In genomic region chr11:106076923-106077608, GRCh38 we compare ENCODE assay signal across 8 cellular contexts. TPM values are rescaled to one million over a fixed set of nuclear protein-coding genes. Genes with fewer than 3 reads are reported as not detected.
A peak's percentile ranks its signal among the peaks of the same experiment; 100 is the strongest.
DNase-seq lines count a peak whose midpoint lies in the region; ATAC-seq and TF ChIP-seq lines count a peak whose summit lies in the region.

Gene KBTBD3 (minus strand): TSS chr11:106077347. CDS start chr11:106059097, 18,250 bp downstream.

- DNase-seq in AG09319 (ENCODE audit: extremely low read depth, low read depth) = peak; percentile 98
- DNase-seq in NCI-H226 = peak; percentile 99
- DNase-seq in activated B cell treated with CpG ODN at 0.5 μM for 24 hours = peak; percentile 91
- peak; percentile 77 to 100 (median 99) for DNase-seq in caudate nucleus (lab: John Stamatoyannopoulos, UW)
- peak; percentile 98 for DNase-seq in immature natural killer cell
- peak; percentile 86 for DNase-seq in smooth muscle cell (lab: John Stamatoyannopoulos, UW; ENCODE audit: unreplicated experiment)

- CTCF ChIA-PET in activated B cell treated with CpG ODN at 0.5 μM for 24 hours (lab: Charles Lee) = interaction anchor here (0.7 kb wide), 1 partner anchor 9 kb away, joined by 4 read pairs; no protein-coding TSS in a partner anchor

- H3K27me3 Mint-ChIP-seq in activated B cell treated with CpG ODN at 0.5 μM for 24 hours (no peaks in the 10 kb centered on the region), immature natural killer cell (ENCODE audit: low read depth in 3 of 3) (peaks cover 9 to 11% (median 10%) of the 10 kb centered on the region in 3 donors)

- H3K27ac Mint-ChIP-seq in activated B cell treated with CpG ODN at 0.5 μM for 24 hours (peak within 1 kb of the TSS; percentile 98), immature natural killer cell (peak within 1 kb of the TSS; percentile 92 to 99 (median 99))

- H3K27ac ChIP-seq in caudate nucleus (ENCODE audit: low read depth, low read length) (peak within 1 kb of the TSS; percentile 99), smooth muscle cell (ENCODE audit: low read depth) (peak within 1 kb of the TSS; percentile 90)

- H3K4me1 ChIP-seq in smooth muscle cell (ENCODE audit: low read depth) = peaks cover 18% of the 10 kb centered on the region

- H3K4me3 Mint-ChIP-seq in activated B cell treated with CpG ODN at 0.5 μM for 24 hours (peak within 1 kb of the TSS; percentile 99), immature natural killer cell (peak within 1 kb of the TSS; percentile 98 to 99 (median 99))

- no peaks in the 10 kb centered on the region for H3K36me3 ChIP-seq in smooth muscle cell (ENCODE audit: low read depth)

- intact Hi-C loops in activated B cell treated with CpG ODN at 0.5 μM for 24 hours (cut with micrococcal nuclease) = loop anchor here (1.0 to 10.0 kb wide), 8 partner anchors 11 to 1851 kb away; partner anchors contain the start of genes ALKBH8, CARD16, CWF19L2 and MSANTD4

- peak; percentile 96 for ATAC-seq in GM19023 (IDR thresholded peaks at IDR 0.05; ENCODE audit: unreplicated experiment)
- ATAC-seq in HG03280 (IDR thresholded peaks at IDR 0.05; ENCODE audit: unreplicated experiment) = peak; percentile 96
- peak; percentile 90 for ATAC-seq in activated B cell treated with CpG ODN at 0.5 μM for 24 hours (ENCODE audit: low read depth)

- H2AFZ ChIP-seq in smooth muscle cell (ENCODE audit: low read depth) = peak within 1 kb of the TSS; percentile 98

- H3K27me3 ChIP-seq in smooth muscle cell (ENCODE audit: low read depth) = no peaks in the 10 kb centered on the region

- H3K36me3 Mint-ChIP-seq in activated B cell treated with CpG ODN at 0.5 μM for 24 hours (ENCODE audit: low read depth) (peaks cover 36% of the 10 kb centered on the region), immature natural killer cell (peaks cover 0 to 23% (median 7%) of the 10 kb centered on the region in 3 donors)

- TF ChIP-seq CTCF in AG09319 (IDR thresholded peaks at IDR 0.05; ENCODE audit: low read depth, low read length) = peak; percentile 52
- no peak for TF ChIP-seq CTCF in activated B cell treated with CpG ODN at 0.5 μM for 24 hours (IDR thresholded peaks at IDR 0.05)
- peak; percentile 32 for TF ChIP-seq CTCF in smooth muscle cell (IDR thresholded peaks at IDR 0.05; ENCODE audit: borderline replicate concordance, insufficient read depth, poor library complexity, severe bottlenecking)

- H3K9ac ChIP-seq in smooth muscle cell (ENCODE audit: low read depth) = peak within 1 kb of the TSS; percentile 94

- peaks cover 6% of the 10 kb centered on the region for H4K20me1 ChIP-seq in smooth muscle cell (ENCODE audit: low read depth)

- H3K79me2 ChIP-seq in smooth muscle cell (ENCODE audit: low read depth) = peaks cover 41% of the 10 kb centered on the region

- WGBS in smooth muscle cell (ENCODE audit: low lambda C conversion rate) = 0% methylated on average over 26 of the region's 37 CpGs

- H3K9me3 Mint-ChIP-seq in activated B cell treated with CpG ODN at 0.5 μM for 24 hours (no peaks in the 10 kb centered on the region), immature natural killer cell (no peaks in the 10 kb centered on the region)

- POLR2A ChIA-PET in activated B cell treated with CpG ODN at 0.5 μM for 24 hours (lab: Charles Lee) = interaction anchor here (0.6 to 2.2 kb wide), 8 partner anchors 10 to 1932 kb away, joined by 3 to 13 read pairs (median 3); partner anchors contain the start of genes CUL5 and MSANTD4

- peak within 1 kb of the TSS; percentile 91 for H3K4me2 ChIP-seq in smooth muscle cell

- H3K4me1 Mint-ChIP-seq in activated B cell treated with CpG ODN at 0.5 μM for 24 hours = peaks cover 42% of the 10 kb centered on the region
- peaks cover 47 to 68% of the 10 kb centered on the region in 2 donors for H3K4me1 Mint-ChIP-seq in immature natural killer cell

- H3K4me3 ChIP-seq in smooth muscle cell = peak within 1 kb of the TSS; percentile 74

- no peaks in the 10 kb centered on the region for H3F3A ChIP-seq in smooth muscle cell (ENCODE audit: low read depth)

- H3K9me3 ChIP-seq in smooth muscle cell (replicated peaks; ENCODE audit: low read depth) = no peaks in the 10 kb centered on the region

RNA-seq across cellular contexts. Expression of gene KBTBD3, which starts in this region (rescaled TPM):
- total RNA-seq in activated B cell treated with CpG ODN at 0.5 μM for 24 hours = 6.5 and 7.7 TPM in 2 replicates
- polyA plus RNA-seq in immature natural killer cell = 10 to 100 TPM in 2 of 3 donors, 1 to 10 TPM in 1; 8.5 to 15.5 (median 11.7) TPM
- total RNA-seq in smooth muscle cell = 2.2 and 3.5 TPM in 2 replicates
- polyA plus RNA-seq in smooth muscle cell = 6.3 and 10.2 TPM in 2 replicates

Comparison
In these comparisons a context has a peak if more than half of its experiments do, and no peak if none do; other contexts are left out.
1. Peak in every context shown above with its lines: DNase-seq, ATAC-seq, H3K4me3 ChIP-seq and H3K27ac ChIP-seq.